1 cellular context compared by ENCODE assay signal in genomic region chrX:2486476-2487133, GRCh38.
TF ChIP-seq lines count a peak whose summit lies in the region.

No MANE protein-coding gene starts in this region.

TF ChIP-seq in GM23338, 12 proteins besides CTCF, POLR2A, EP300 and RAD21 (continued from another document):
- TF ChIP-seq, protein P1, sequence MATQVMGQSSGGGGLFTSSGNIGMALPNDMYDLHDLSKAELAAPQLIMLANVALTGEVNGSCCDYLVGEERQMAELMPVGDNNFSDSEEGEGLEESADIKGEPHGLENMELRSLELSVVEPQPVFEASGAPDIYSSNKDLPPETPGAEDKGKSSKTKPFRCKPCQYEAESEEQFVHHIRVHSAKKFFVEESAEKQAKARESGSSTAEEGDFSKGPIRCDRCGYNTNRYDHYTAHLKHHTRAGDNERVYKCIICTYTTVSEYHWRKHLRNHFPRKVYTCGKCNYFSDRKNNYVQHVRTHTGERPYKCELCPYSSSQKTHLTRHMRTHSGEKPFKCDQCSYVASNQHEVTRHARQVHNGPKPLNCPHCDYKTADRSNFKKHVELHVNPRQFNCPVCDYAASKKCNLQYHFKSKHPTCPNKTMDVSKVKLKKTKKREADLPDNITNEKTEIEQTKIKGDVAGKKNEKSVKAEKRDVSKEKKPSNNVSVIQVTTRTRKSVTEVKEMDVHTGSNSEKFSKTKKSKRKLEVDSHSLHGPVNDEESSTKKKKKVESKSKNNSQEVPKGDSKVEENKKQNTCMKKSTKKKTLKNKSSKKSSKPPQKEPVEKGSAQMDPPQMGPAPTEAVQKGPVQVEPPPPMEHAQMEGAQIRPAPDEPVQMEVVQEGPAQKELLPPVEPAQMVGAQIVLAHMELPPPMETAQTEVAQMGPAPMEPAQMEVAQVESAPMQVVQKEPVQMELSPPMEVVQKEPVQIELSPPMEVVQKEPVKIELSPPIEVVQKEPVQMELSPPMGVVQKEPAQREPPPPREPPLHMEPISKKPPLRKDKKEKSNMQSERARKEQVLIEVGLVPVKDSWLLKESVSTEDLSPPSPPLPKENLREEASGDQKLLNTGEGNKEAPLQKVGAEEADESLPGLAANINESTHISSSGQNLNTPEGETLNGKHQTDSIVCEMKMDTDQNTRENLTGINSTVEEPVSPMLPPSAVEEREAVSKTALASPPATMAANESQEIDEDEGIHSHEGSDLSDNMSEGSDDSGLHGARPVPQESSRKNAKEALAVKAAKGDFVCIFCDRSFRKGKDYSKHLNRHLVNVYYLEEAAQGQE (IDR thresholded peaks at IDR 0.05; ENCODE audit: unreplicated experiment) = no peak
- TF ChIP-seq CREB1 (CRISPR knock-in tag; IDR thresholded peaks at IDR 0.05; ENCODE audit: low read depth) (no peak), STAT1 (IDR thresholded peaks at IDR 0.05; ENCODE audit: unreplicated experiment) (no peak), ZNF114 (CRISPR knock-in tag; IDR thresholded peaks at IDR 0.05) (no peak), EZH2 (IDR thresholded peaks at IDR 0.05; ENCODE audit: low read depth, unreplicated experiment) (no peak), POLR2AphosphoS5 (IDR thresholded peaks at IDR 0.05; ENCODE audit: low read depth) (no peak), JUNB (IDR thresholded peaks at IDR 0.05; ENCODE audit: unreplicated experiment) (no peak), EZH2phosphoT487 (IDR thresholded peaks at IDR 0.05; ENCODE audit: unreplicated experiment) (no peak)
- TF ChIP-seq, protein P2, sequence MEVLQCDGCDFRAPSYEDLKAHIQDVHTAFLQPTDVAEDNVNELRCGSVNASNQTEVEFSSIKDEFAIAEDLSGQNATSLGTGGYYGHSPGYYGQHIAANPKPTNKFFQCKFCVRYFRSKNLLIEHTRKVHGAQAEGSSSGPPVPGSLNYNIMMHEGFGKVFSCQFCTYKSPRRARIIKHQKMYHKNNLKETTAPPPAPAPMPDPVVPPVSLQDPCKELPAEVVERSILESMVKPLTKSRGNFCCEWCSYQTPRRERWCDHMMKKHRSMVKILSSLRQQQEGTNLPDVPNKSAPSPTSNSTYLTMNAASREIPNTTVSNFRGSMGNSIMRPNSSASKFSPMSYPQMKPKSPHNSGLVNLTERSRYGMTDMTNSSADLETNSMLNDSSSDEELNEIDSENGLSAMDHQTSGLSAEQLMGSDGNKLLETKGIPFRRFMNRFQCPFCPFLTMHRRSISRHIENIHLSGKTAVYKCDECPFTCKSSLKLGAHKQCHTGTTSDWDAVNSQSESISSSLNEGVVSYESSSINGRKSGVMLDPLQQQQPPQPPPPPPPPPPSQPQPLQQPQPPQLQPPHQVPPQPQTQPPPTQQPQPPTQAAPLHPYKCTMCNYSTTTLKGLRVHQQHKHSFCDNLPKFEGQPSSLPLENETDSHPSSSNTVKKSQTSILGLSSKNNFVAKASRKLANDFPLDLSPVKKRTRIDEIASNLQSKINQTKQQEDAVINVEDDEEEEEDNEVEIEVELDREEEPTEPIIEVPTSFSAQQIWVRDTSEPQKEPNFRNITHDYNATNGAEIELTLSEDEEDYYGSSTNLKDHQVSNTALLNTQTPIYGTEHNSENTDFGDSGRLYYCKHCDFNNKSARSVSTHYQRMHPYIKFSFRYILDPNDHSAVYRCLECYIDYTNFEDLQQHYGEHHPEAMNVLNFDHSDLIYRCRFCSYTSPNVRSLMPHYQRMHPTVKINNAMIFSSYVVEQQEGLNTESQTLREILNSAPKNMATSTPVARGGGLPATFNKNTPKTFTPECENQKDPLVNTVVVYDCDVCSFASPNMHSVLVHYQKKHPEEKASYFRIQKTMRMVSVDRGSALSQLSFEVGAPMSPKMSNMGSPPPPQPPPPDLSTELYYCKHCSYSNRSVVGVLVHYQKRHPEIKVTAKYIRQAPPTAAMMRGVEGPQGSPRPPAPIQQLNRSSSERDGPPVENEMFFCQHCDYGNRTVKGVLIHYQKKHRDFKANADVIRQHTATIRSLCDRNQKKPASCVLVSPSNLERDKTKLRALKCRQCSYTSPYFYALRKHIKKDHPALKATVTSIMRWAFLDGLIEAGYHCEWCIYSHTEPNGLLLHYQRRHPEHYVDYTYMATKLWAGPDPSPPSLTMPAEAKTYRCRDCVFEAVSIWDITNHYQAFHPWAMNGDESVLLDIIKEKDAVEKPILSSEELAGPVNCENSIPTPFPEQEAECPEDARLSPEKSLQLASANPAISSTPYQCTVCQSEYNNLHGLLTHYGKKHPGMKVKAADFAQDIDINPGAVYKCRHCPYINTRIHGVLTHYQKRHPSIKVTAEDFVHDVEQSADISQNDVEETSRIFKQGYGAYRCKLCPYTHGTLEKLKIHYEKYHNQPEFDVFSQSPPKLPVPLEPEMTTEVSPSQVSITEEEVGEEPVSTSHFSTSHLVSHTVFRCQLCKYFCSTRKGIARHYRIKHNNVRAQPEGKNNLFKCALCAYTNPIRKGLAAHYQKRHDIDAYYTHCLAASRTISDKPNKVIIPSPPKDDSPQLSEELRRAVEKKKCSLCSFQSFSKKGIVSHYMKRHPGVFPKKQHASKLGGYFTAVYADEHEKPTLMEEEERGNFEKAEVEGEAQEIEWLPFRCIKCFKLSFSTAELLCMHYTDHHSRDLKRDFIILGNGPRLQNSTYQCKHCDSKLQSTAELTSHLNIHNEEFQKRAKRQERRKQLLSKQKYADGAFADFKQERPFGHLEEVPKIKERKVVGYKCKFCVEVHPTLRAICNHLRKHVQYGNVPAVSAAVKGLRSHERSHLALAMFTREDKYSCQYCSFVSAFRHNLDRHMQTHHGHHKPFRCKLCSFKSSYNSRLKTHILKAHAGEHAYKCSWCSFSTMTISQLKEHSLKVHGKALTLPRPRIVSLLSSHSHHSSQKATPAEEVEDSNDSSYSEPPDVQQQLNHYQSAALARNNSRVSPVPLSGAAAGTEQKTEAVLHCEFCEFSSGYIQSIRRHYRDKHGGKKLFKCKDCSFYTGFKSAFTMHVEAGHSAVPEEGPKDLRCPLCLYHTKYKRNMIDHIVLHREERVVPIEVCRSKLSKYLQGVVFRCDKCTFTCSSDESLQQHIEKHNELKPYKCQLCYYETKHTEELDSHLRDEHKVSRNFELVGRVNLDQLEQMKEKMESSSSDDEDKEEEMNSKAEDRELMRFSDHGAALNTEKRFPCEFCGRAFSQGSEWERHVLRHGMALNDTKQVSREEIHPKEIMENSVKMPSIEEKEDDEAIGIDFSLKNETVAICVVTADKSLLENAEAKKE (CRISPR knock-in tag; IDR thresholded peaks at IDR 0.05) = no peak
